In the genomic region with DNA sequence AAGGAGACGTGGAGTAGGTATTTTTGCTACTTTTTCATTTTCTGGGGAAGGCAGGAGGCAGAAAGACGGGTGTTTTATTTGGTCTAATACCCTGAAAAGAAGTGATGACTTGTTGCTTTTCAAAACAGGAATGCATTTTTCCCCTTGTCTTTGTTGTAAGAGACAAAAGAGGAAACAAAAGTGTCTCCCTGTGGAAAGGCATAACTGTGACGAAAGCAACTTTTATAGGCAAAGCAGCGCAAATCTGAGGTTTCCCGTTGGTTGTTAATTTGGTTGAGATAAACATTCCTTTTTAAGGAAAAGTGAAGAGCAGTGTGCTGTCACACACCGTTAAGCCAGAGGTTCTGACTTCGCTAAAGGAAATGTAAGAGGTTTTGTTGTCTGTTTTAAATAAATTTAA, we compare ENCODE assay signal across 13 cellular contexts. TPM values are rescaled to one million over a fixed set of nuclear protein-coding genes. Genes with fewer than 3 reads are reported as not detected.
DNase-seq lines count a peak whose midpoint lies in the region; ATAC-seq lines count a peak whose summit lies in the region.
"Had no signal": no experiment of that assay in that cellular context is flagged by ENCODE, and none has a peak within 500 bp of the region (broad histone marks: within the 10 kb centered on the region; RNA-seq: fewer than 3 reads in every experiment).

No MANE protein-coding gene starts in this region.

- peaks cover 11 to 40% (median 28%) of the 10 kb centered on the region in 10 experiments for H3K4me1 ChIP-seq in BLaER1 treated with 17β-estradiol and CSF1 and Interleukin-3, amounts not matched to agents 10 nM and 100 nM

- peaks cover 27 to 54% (median 50%) of the 10 kb centered on the region in 11 experiments for H3K27me3 ChIP-seq in BLaER1 treated with 17β-estradiol and CSF1 and Interleukin-3, amounts not matched to agents 10 nM and 100 nM
- H3K27me3 ChIP-seq in MG63: no peaks in the 10 kb centered on the region

- H3K4me2 ChIP-seq in BLaER1 treated with 17β-estradiol and CSF1 and Interleukin-3, amounts not matched to agents 10 nM and 100 nM: peak overlapping the region in 7 of 11 experiments; percentile 4 to 96 (median 30); a peak in 11 of 22 replicates

- DNase-seq in MG63: no peak
- DNase-seq in fibroblast of peridontal ligament (ENCODE audit: extremely low read depth): peak; percentile 81
- peak; percentile 7 for DNase-seq in pons (ENCODE audit: low spot score)
- no peak for DNase-seq in SHP77 (lab: John Stamatoyannopoulos, UW)
- no peak for DNase-seq in immature natural killer cell
- DNase-seq in activated T-cell treated with anti-CD3 and anti-CD28 coated beads, Interleukin-2, amount 50 U/mL, for 4 hours: no peak
- DNase-seq: activated CD4-positive, CD25-positive, alpha-beta regulatory T cell; DMS79; erythroblast had no signal

- H3K4me3 Mint-ChIP-seq in immature natural killer cell: no peak overlapping the region
- H3K4me3 Mint-ChIP-seq in activated T-cell treated with anti-CD3 and anti-CD28 coated beads, Interleukin-2, amount 50 U/mL, for 4 hours: no peak overlapping the region
- H3K4me3 Mint-ChIP-seq: neural crest cell had no signal

- peak overlapping the region in 1 of 10 experiments; percentile 4; a peak in 1 of 20 replicates for H3K4me3 ChIP-seq in BLaER1 treated with 17β-estradiol and CSF1 and Interleukin-3, amounts not matched to agents 10 nM and 100 nM
- H3K4me3 ChIP-seq in MG63: peak overlapping the region; percentile 61

- no peaks in the 10 kb centered on the region for H3K36me3 ChIP-seq in BLaER1 treated with 17β-estradiol and CSF1 and Interleukin-3, amounts not matched to agents 10 nM and 100 nM
- H3K36me3 ChIP-seq in MG63: no peaks in the 10 kb centered on the region; the same call in 1 of the 2 replicates

- H4K20me1 ChIP-seq in BLaER1 treated with 17β-estradiol and CSF1 and Interleukin-3, amounts not matched to agents 10 nM and 100 nM: peaks cover 10 to 28% (median 18%) of the 10 kb centered on the region in 11 experiments; a peak in 17 of 22 replicates

- H3K27ac Mint-ChIP-seq in immature natural killer cell: no peak overlapping the region
- H3K27ac Mint-ChIP-seq: activated naive CD4-positive, alpha-beta T cell treated with anti-CD3 and anti-CD28 coated beads, Interleukin-2, amount 50 U/mL, for 72 hours had no signal

- no peak for ATAC-seq in HG02678 (IDR thresholded peaks at IDR 0.05; ENCODE audit: unreplicated experiment)
- no peak for ATAC-seq in activated T-cell treated with anti-CD3 and anti-CD28 coated beads, Interleukin-2, amount 50 U/mL, for 4 hours
- ATAC-seq: activated naive CD4-positive, alpha-beta T cell treated with anti-CD3 and anti-CD28 coated beads, Interleukin-2, amount 50 U/mL, for 72 hours had no signal

- no peak overlapping the region for H3K27ac ChIP-seq in BLaER1 treated with 17β-estradiol and CSF1 and Interleukin-3, amounts not matched to agents 10 nM and 100 nM

- H3K9ac ChIP-seq in BLaER1 treated with 17β-estradiol and CSF1 and Interleukin-3, amounts not matched to agents 10 nM and 100 nM: no peak overlapping the region

- H3K4me1 Mint-ChIP-seq in immature natural killer cell: peaks cover 8 to 11% of the 10 kb centered on the region in 2 donors
- H3K4me1 Mint-ChIP-seq in activated T-cell treated with anti-CD3 and anti-CD28 coated beads, Interleukin-2, amount 50 U/mL, for 4 hours (ENCODE audit: low read depth): peaks cover 9% of the 10 kb centered on the region

- H3K9me3 Mint-ChIP-seq in immature natural killer cell: no peaks in the 10 kb centered on the region
- H3K9me3 Mint-ChIP-seq in activated T-cell treated with anti-CD3 and anti-CD28 coated beads, Interleukin-2, amount 50 U/mL, for 4 hours: no peaks in the 10 kb centered on the region
- H3K9me3 Mint-ChIP-seq: activated naive CD4-positive, alpha-beta T cell treated with anti-CD3 and anti-CD28 coated beads, Interleukin-2, amount 50 U/mL, for 72 hours; neural crest cell had no signal

- no peaks in the 10 kb centered on the region for H3K36me3 Mint-ChIP-seq in immature natural killer cell
- H3K36me3 Mint-ChIP-seq in activated T-cell treated with anti-CD3 and anti-CD28 coated beads, Interleukin-2, amount 50 U/mL, for 4 hours (ENCODE audit: insufficient read depth): no peaks in the 10 kb centered on the region
- H3K36me3 Mint-ChIP-seq: activated naive CD4-positive, alpha-beta T cell treated with anti-CD3 and anti-CD28 coated beads, Interleukin-2, amount 50 U/mL, for 72 hours had no signal

- no peaks in the 10 kb centered on the region for H3K9me3 ChIP-seq in BLaER1 treated with 17β-estradiol and CSF1 and Interleukin-3, amounts not matched to agents 10 nM and 100 nM (replicated peaks in 1 of 11)
- H3K9me3 ChIP-seq in MG63: no peaks in the 10 kb centered on the region

- H3K27me3 Mint-ChIP-seq in immature natural killer cell (ENCODE audit: low read depth in 3 of 3): peaks cover 14 to 23% (median 22%) of the 10 kb centered on the region in 3 donors
- peaks cover 48% of the 10 kb centered on the region for H3K27me3 Mint-ChIP-seq in activated T-cell treated with anti-CD3 and anti-CD28 coated beads, Interleukin-2, amount 50 U/mL, for 4 hours (ENCODE audit: low read depth)

RNA-seq across cellular contexts. Expression of a gene that starts 3.4 kb away (rescaled TPM):
- total RNA-seq in MG63 (2014; rRNA removed; shearing (Covaris generic); ENCODE audit: low replicate concordance): 15.6 and 23.6 TPM in 2 replicates
- under 1 TPM in 1 of 3 donors, not detected in 2; 0.31 TPM for polyA plus RNA-seq in immature natural killer cell
- total RNA-seq in activated T-cell treated with anti-CD3 and anti-CD28 coated beads, Interleukin-2, amount 50 U/mL, for 4 hours: under 1 TPM; 0.20 to 0.41 (median 0.29) TPM

RNA-seq across cellular contexts. Expression of a gene that starts 36.0 kb away (rescaled TPM):
- not detected in 2 replicates for total RNA-seq in MG63 (2014; rRNA removed; shearing (Covaris generic); ENCODE audit: low replicate concordance)
- polyA plus RNA-seq in immature natural killer cell: not detected
- total RNA-seq in activated T-cell treated with anti-CD3 and anti-CD28 coated beads, Interleukin-2, amount 50 U/mL, for 4 hours: not detected
- total RNA-seq: activated naive CD4-positive, alpha-beta T cell treated with anti-CD3 and anti-CD28 coated beads, Interleukin-2, amount 50 U/mL, for 72 hours had no signal

Comparison
In these comparisons a context has a peak if more than half of its experiments do, and no peak if none do; other contexts are left out.
1. DNase-seq: peak in fibroblast of peridontal ligament (single experiment) and pons (single experiment); none in MG63 (single experiment), SHP77 (0 of 2), immature natural killer cell (0 of 3) and activated T-cell treated with anti-CD3 and anti-CD28 coated beads, Interleukin-2, amount 50 U/mL, for 4 hours (single experiment).
2. RNA of a gene that starts 3.4 kb away (total RNA-seq): 15.6 to 23.6 TPM in MG63; 0.20 to 0.41 TPM in activated T-cell treated with anti-CD3 and anti-CD28 coated beads, Interleukin-2, amount 50 U/mL, for 4 hours; every median in the first group is over 10 times any median in the second.